Comparison of ENCODE assay signal across 8 cellular contexts in genomic region chr16:68328151-68328859, GRCh38. TPM values are rescaled to one million over a fixed set of nuclear protein-coding genes. Genes with fewer than 3 reads are reported as not detected.
DNase-seq lines count a peak whose midpoint lies in the region; ATAC-seq and TF ChIP-seq lines count a peak whose summit lies in the region.

No MANE protein-coding gene starts in this region.

- peaks cover 24% of the 10 kb centered on the region for H3K36me3 Mint-ChIP-seq in T-cell

- H3K4me1 ChIP-seq in HAP-1, result peaks cover 2% of the 10 kb centered on the region
- H3K4me1 ChIP-seq in heart left ventricle, result peaks cover 0 to 27% (median 7%) of the 10 kb centered on the region in 12 donors

- 37 to 42% (median 40%) methylated on average over 13 of the region's 13 CpGs for WGBS in heart left ventricle, 4 donors

- H3K27me3 Mint-ChIP-seq in T-cell, result no peaks in the 10 kb centered on the region

- H3K9me3 ChIP-seq in HAP-1 (no peaks in the 10 kb centered on the region), heart left ventricle (no peaks in the 10 kb centered on the region)

- no peak for TF ChIP-seq POLR2A in heart left ventricle (IDR thresholded peaks at IDR 0.05)

- intact Hi-C loops in heart left ventricle (cut with DNase I), result loop anchor here (1.0 to 10.0 kb wide), 10 partner anchors 66 to 244 kb away; partner anchors contain the start of genes SLC7A6 (in 2 of the 10) and NFATC3 (in 1 of the 10)

- in situ Hi-C loops in HAP-1 (cut with MboI; ENCODE audit: low sequenced_read_pairs), result loop anchor here (5.0 kb wide), 1 partner anchor 66 kb away; the partner anchor contains the start of gene SLC7A6

- TF ChIP-seq CTCF in heart left ventricle (IDR thresholded peaks at IDR 0.05), result peak; percentile 85 to 97 (median 92)

- no peak overlapping the region for H3K4me3 ChIP-seq in HAP-1
- no peak overlapping the region for H3K4me3 ChIP-seq in heart left ventricle

- no peak overlapping the region for H3K27ac ChIP-seq in heart left ventricle

- peaks cover 14 to 15% (median 15%) of the 10 kb centered on the region in 3 donors for H3K4me1 Mint-ChIP-seq in T-cell

- no peak overlapping the region for H3K4me3 Mint-ChIP-seq in T-cell

- H3K36me3 ChIP-seq in HAP-1 (replicated peaks), result peaks cover 70% of the 10 kb centered on the region
- peaks cover 0 to 79% (median 46%) of the 10 kb centered on the region in 9 donors for H3K36me3 ChIP-seq in heart left ventricle

- DNase-seq in DMS79 treated with DMSO at 0.1 percent for 48 hours (lab: John Stamatoyannopoulos, UW) (peak; percentile 45), HAP-1 (ENCODE audit: low spot score in 2 of 2) (peak; percentile 79 to 85), NCI-H1436 (lab: John Stamatoyannopoulos, UW) (peak; percentile 72), T-cell (peak; percentile 58 to 82 (median 72)), amniotic epithelial cell (ENCODE audit: low read depth) (peak; percentile 89), heart left ventricle (peak; percentile 76 to 84 (median 81)), pulmonary artery endothelial cell (ENCODE audit: low read depth, low spot score) (peak; percentile 63)

- H3K27ac Mint-ChIP-seq in T-cell, result no peak overlapping the region

- H3K27me3 ChIP-seq in HAP-1 (ENCODE audit: low read depth) (no peaks in the 10 kb centered on the region), heart left ventricle (no peaks in the 10 kb centered on the region)

- POLR2A ChIA-PET in T-cell (lab: Charles Lee), result interaction anchor here in 1 of 2 donors (0.6 kb wide), 1 partner anchor 20 kb away, joined by 8 read pairs; no protein-coding TSS in a partner anchor

- ATAC-seq in T-cell (replicated peaks in 1 of 4), result peak; percentile 93 to 99 (median 97)
- peak; percentile 85 to 95 (median 94) for ATAC-seq in heart left ventricle
- ATAC-seq in HG03469 (IDR thresholded peaks at IDR 0.05; ENCODE audit: unreplicated experiment), result no peak

- CTCF ChIA-PET in T-cell (lab: Charles Lee), result interaction anchor here (0.6 to 5.3 kb wide), 17 partner anchors 11 to 775 kb away, joined by 3 to 71 read pairs (median 4); partner anchors contain the start of gene SLC7A6 (in 1 of the 2)

- H3K9me3 Mint-ChIP-seq in T-cell, result no peaks in the 10 kb centered on the region

RNA-seq across cellular contexts. Expression of gene PRMT7, which starts 17.5 kb away (rescaled TPM):
- 10 to 100 TPM; 80.1 to 92.4 (median 87.2) TPM for total RNA-seq in T-cell
- total RNA-seq in heart left ventricle, result 10 to 100 TPM; 21.9 to 34.0 (median 30.7) TPM
- 10 to 100 TPM; 21.0 to 37.4 TPM for polyA plus RNA-seq in heart left ventricle
- 32.9 and 48.4 TPM in 2 replicates for total RNA-seq in pulmonary artery endothelial cell

RNA-seq across cellular contexts. Expression of gene SLC7A6OS, which starts 17.6 kb away (rescaled TPM):
- total RNA-seq in T-cell (10 to 100 TPM; 42.5 to 50.3 (median 43.9) TPM), heart left ventricle (10 to 100 TPM in 6 of 9 donors, 1 to 10 TPM in 3; 8.1 to 16.2 (median 11.2) TPM), pulmonary artery endothelial cell (16.6 and 17.5 TPM in 2 replicates)
- 1 to 10 TPM; 9.6 to 9.9 TPM for polyA plus RNA-seq in heart left ventricle
